In genomic region chr14:91269076-91269991, GRCh38 we compare ENCODE assay signal across 11 cellular contexts. TPM values are rescaled to one million over a fixed set of nuclear protein-coding genes. Genes with fewer than 3 reads are reported as not detected.
A peak's percentile ranks its signal among the peaks of the same experiment; 100 is the strongest.
DNase-seq lines count a peak whose midpoint lies in the region; ATAC-seq and TF ChIP-seq lines count a peak whose summit lies in the region.
"Had no signal": no experiment of that assay in that cellular context is flagged by ENCODE, and none has a peak within 500 bp of the region (broad histone marks: within the 10 kb centered on the region; RNA-seq: fewer than 3 reads in every experiment).

No MANE protein-coding gene starts in this region.

- no peaks in the 10 kb centered on the region for H3K27me3 ChIP-seq in CD4-positive, alpha-beta T cell (ENCODE audit: control insufficient read depth, insufficient read depth, low read length)
- H3K27me3 ChIP-seq in endodermal cell (ENCODE audit: control insufficient read depth, insufficient read depth, low read length, poor library complexity, severe bottlenecking) (peaks cover 14% of the 10 kb centered on the region), body of pancreas (no peaks in the 10 kb centered on the region)

- CTCF ChIA-PET in CD4-positive, alpha-beta T cell (lab: Charles Lee), result interaction anchor here (1.2 kb wide), 1 partner anchor 92 kb away, joined by 3 read pairs; no protein-coding TSS in a partner anchor

- no peak for DNase-seq in CD4-positive, alpha-beta T cell
- DNase-seq in NCI-H524 (lab: John Stamatoyannopoulos, UW), result peak; percentile 65 to 85
- DNase-seq in endodermal cell, result no peak
- no peak for DNase-seq in natural killer cell treated with Interleukin-12 subunit alpha and Interleukin-12 subunit beta and Interleukin-15 and Interleukin-18, amount 100 ng/mL, for 72 hours (ENCODE audit: low spot score)
- no peak for DNase-seq in SHP77 treated with DMSO at 0.1 percent for 48 hours (lab: John Stamatoyannopoulos, UW)
- no peak for DNase-seq in body of pancreas
- no peak for DNase-seq in COLO829 (ENCODE audit: low spot score)
- DNase-seq: activated B cell treated with CpG ODN at 0.5 μM for 24 hours, MM.1S, spleen had no signal

- no peaks in the 10 kb centered on the region for H3K4me1 ChIP-seq in endodermal cell (ENCODE audit: control insufficient read depth, insufficient read depth, low read length)
- peaks cover 6% of the 10 kb centered on the region for H3K4me1 ChIP-seq in body of pancreas

- no peaks in the 10 kb centered on the region for H3K9me3 ChIP-seq in CD4-positive, alpha-beta T cell (ENCODE audit: control insufficient read depth, low read length)
- H3K9me3 ChIP-seq in endodermal cell (ENCODE audit: control insufficient read depth, low read length) (no peaks in the 10 kb centered on the region), body of pancreas (no peaks in the 10 kb centered on the region)
- H3K9me3 ChIP-seq: spleen had no signal

- 89 to 90% methylated on average over 14 to 24 of the region's 24 CpGs for WGBS in endodermal cell (ENCODE audit: insufficient coverage in 1 of 2, insufficient read length in 1 of 2), 2 experiments
- 59 to 66% methylated on average over 24 of the region's 24 CpGs for WGBS in body of pancreas, 2 donors

- no peaks in the 10 kb centered on the region for H3K27me3 Mint-ChIP-seq in CD4-positive, alpha-beta T cell
- H3K27me3 Mint-ChIP-seq in endodermal cell (ENCODE audit: insufficient read depth), result peaks cover 15% of the 10 kb centered on the region
- no peaks in the 10 kb centered on the region for H3K27me3 Mint-ChIP-seq in natural killer cell treated with Interleukin-12 subunit alpha and Interleukin-12 subunit beta and Interleukin-15 and Interleukin-18, amount 100 ng/mL, for 72 hours

- H3K9ac ChIP-seq in endodermal cell (ENCODE audit: extremely low read depth, low read length, poor library complexity, severe bottlenecking), result no peak overlapping the region

- H3K27ac Mint-ChIP-seq in CD4-positive, alpha-beta T cell, result peak overlapping the region; percentile 70
- H3K27ac Mint-ChIP-seq in endodermal cell, result peak overlapping the region; percentile 19
- peak overlapping the region; percentile 31 to 34 for H3K27ac Mint-ChIP-seq in natural killer cell treated with Interleukin-12 subunit alpha and Interleukin-12 subunit beta and Interleukin-15 and Interleukin-18, amount 100 ng/mL, for 72 hours
- H3K27ac Mint-ChIP-seq: activated B cell treated with CpG ODN at 0.5 μM for 24 hours had no signal

- H3K36me3 ChIP-seq in endodermal cell (ENCODE audit: control insufficient read depth, insufficient read depth, low read length) (peaks cover 5% of the 10 kb centered on the region), body of pancreas (replicated peaks in 1 of 2; ENCODE audit: insufficient read depth in 1 of 2, low read depth in 2 of 2) (no peaks in the 10 kb centered on the region)

- H3K4me3 ChIP-seq in endodermal cell (ENCODE audit: low read length) (no peak overlapping the region), body of pancreas (no peak overlapping the region)

- H3K4me1 Mint-ChIP-seq in CD4-positive, alpha-beta T cell (ENCODE audit: low read depth), result peaks cover 26% of the 10 kb centered on the region
- H3K4me1 Mint-ChIP-seq in endodermal cell, result peaks cover 3% of the 10 kb centered on the region
- peaks cover 26 to 34% of the 10 kb centered on the region in 2 donors for H3K4me1 Mint-ChIP-seq in natural killer cell treated with Interleukin-12 subunit alpha and Interleukin-12 subunit beta and Interleukin-15 and Interleukin-18, amount 100 ng/mL, for 72 hours (ENCODE audit: low read depth in 2 of 2)

- H3K27ac ChIP-seq in CD4-positive, alpha-beta T cell (ENCODE audit: low read depth, low read length), result peak overlapping the region; percentile 4
- H3K27ac ChIP-seq in endodermal cell (ENCODE audit: low read depth, low read length) (peak overlapping the region; percentile 56), body of pancreas (no peak overlapping the region)

- H3K9me3 Mint-ChIP-seq in CD4-positive, alpha-beta T cell, result no peaks in the 10 kb centered on the region
- no peaks in the 10 kb centered on the region for H3K9me3 Mint-ChIP-seq in endodermal cell
- no peaks in the 10 kb centered on the region for H3K9me3 Mint-ChIP-seq in natural killer cell treated with Interleukin-12 subunit alpha and Interleukin-12 subunit beta and Interleukin-15 and Interleukin-18, amount 100 ng/mL, for 72 hours
- H3K9me3 Mint-ChIP-seq: activated B cell treated with CpG ODN at 0.5 μM for 24 hours had no signal

- H3K4me3 Mint-ChIP-seq in CD4-positive, alpha-beta T cell, result no peak overlapping the region
- no peak overlapping the region for H3K4me3 Mint-ChIP-seq in endodermal cell
- no peak overlapping the region for H3K4me3 Mint-ChIP-seq in natural killer cell treated with Interleukin-12 subunit alpha and Interleukin-12 subunit beta and Interleukin-15 and Interleukin-18, amount 100 ng/mL, for 72 hours
- H3K4me3 Mint-ChIP-seq: activated B cell treated with CpG ODN at 0.5 μM for 24 hours had no signal

- TF ChIP-seq CTCF in CD4-positive, alpha-beta T cell (IDR thresholded peaks at IDR 0.05), result no peak
- TF ChIP-seq CTCF in endodermal cell (conservative IDR thresholded peaks at IDR 0.05), result no peak
- TF ChIP-seq CTCF in body of pancreas (IDR thresholded peaks at IDR 0.05), result no peak

- H3K36me3 Mint-ChIP-seq in CD4-positive, alpha-beta T cell (ENCODE audit: low read depth), result peaks cover 52% of the 10 kb centered on the region
- H3K36me3 Mint-ChIP-seq in endodermal cell (ENCODE audit: low read depth), result peaks cover 12% of the 10 kb centered on the region
- H3K36me3 Mint-ChIP-seq in natural killer cell treated with Interleukin-12 subunit alpha and Interleukin-12 subunit beta and Interleukin-15 and Interleukin-18, amount 100 ng/mL, for 72 hours, result peaks cover 5% of the 10 kb centered on the region

- TF ChIP-seq POLR2A in body of pancreas (IDR thresholded peaks at IDR 0.05), result no peak

- POLR2A ChIA-PET in CD4-positive, alpha-beta T cell (lab: Charles Lee), result no interaction called here

- no peak for ATAC-seq in CD4-positive, alpha-beta T cell (ENCODE audit: poor library complexity)
- no peak for ATAC-seq in natural killer cell treated with Interleukin-12 subunit alpha and Interleukin-12 subunit beta and Interleukin-15 and Interleukin-18, amount 100 ng/mL, for 72 hours
- ATAC-seq in GM18502 (IDR thresholded peaks at IDR 0.05; ENCODE audit: poor library complexity, unreplicated experiment) (no peak), body of pancreas (no peak)

- intact Hi-C loops in CD4-positive, alpha-beta T cell (cut with DNase I, micrococcal nuclease), result loop anchor here in 1 of 2 experiments (5.0 kb wide), 1 partner anchor 92 kb away; no protein-coding TSS in a partner anchor
- intact Hi-C loops in body of pancreas (cut with DNase I), result no loop called here

RNA-seq across cellular contexts. Expression of gene GPR68, which starts 24.8 kb away (rescaled TPM):
- 1 to 10 TPM; 2.8 to 2.9 TPM for total RNA-seq in CD4-positive, alpha-beta T cell
- total RNA-seq in endodermal cell (under 1 TPM; 0.38 to 0.44 TPM), body of pancreas (under 1 TPM in 1 of 2 donors, not detected in 1; 0.26 TPM)
- 0.57 TPM for polyA plus RNA-seq in endodermal cell (2013, experiment 1 of 2)
- polyA plus RNA-seq in endodermal cell (2013, experiment 2 of 2), result 0.58 TPM
- total RNA-seq in natural killer cell treated with Interleukin-12 subunit alpha and Interleukin-12 subunit beta and Interleukin-15 and Interleukin-18, amount 100 ng/mL, for 72 hours, result 10 to 100 TPM; 17.4 to 30.2 TPM

Comparison
In these comparisons a context has a peak if more than half of its experiments do, and no peak if none do; other contexts are left out.
1. DNase-seq: peak in NCI-H524 (2 of 2); none in CD4-positive, alpha-beta T cell (0 of 10), endodermal cell (single experiment), natural killer cell treated with Interleukin-12 subunit alpha and Interleukin-12 subunit beta and Interleukin-15 and Interleukin-18, amount 100 ng/mL, for 72 hours (single experiment), SHP77 treated with DMSO at 0.1 percent for 48 hours (single experiment), body of pancreas (0 of 4) and COLO829 (single experiment).
2. H3K27ac ChIP-seq: peak in CD4-positive, alpha-beta T cell (single experiment) and endodermal cell (single experiment); none in body of pancreas (0 of 4).
3. H3K27ac Mint-ChIP-seq: peak in every context shown above with its lines; median percentile 70 in CD4-positive, alpha-beta T cell; 32 in natural killer cell treated with Interleukin-12 subunit alpha and Interleukin-12 subunit beta and Interleukin-15 and Interleukin-18, amount 100 ng/mL, for 72 hours; 19 in endodermal cell.
4. RNA of gene GPR68, which starts 24.8 kb away (total RNA-seq): 17.4 to 30.2 TPM in natural killer cell treated with Interleukin-12 subunit alpha and Interleukin-12 subunit beta and Interleukin-15 and Interleukin-18, amount 100 ng/mL, for 72 hours; 2.8 to 2.9 TPM in CD4-positive, alpha-beta T cell, 0.38 to 0.44 TPM in endodermal cell and 0.26 TPM in body of pancreas; every median in the first group is over 4 times any median in the second.